In the genomic region with DNA sequence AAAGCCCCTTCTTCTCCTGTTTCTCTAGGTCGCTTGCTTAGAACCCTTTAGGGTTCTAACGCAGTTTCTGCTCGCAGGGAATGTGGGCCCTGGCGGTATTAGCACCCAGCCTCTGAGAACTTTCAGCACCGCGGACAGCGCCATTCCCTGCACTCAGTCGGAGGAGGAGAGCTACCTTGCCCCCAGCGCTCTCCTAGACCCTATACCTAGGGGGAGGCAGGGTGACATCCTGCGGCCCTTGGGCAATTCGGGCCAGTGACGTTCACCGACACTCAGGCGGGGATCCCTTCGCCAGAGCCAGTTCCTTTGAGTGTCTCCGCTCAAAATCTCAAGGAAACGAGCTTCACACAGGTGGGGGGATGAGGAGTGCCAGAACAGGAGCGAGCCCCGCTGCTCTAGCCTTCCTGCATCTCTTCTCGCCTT, we compare ENCODE assay signal across 8 cellular contexts. TPM values are rescaled to one million over a fixed set of nuclear protein-coding genes. Genes with fewer than 3 reads are reported as not detected.
A peak's percentile ranks its signal among the peaks of the same experiment; 100 is the strongest.
DNase-seq lines count a peak whose midpoint lies in the region; ATAC-seq and TF ChIP-seq lines count a peak whose summit lies in the region.

No MANE protein-coding gene starts in this region.

- peaks cover 3% of the 10 kb centered on the region for H3K9me3 Mint-ChIP-seq in stimulated activated effector memory CD8-positive, alpha-beta T cell treated with anti-CD3 and anti-CD28 coated beads, Interleukin-12 subunit alpha, Interleukin-12 subunit beta, amount 100 ng/mL, for 72 hours

- no peaks in the 10 kb centered on the region for H3K4me1 Mint-ChIP-seq in stimulated activated effector memory CD8-positive, alpha-beta T cell treated with anti-CD3 and anti-CD28 coated beads, Interleukin-12 subunit alpha, Interleukin-12 subunit beta, amount 100 ng/mL, for 72 hours

- WGBS in right lobe of liver (ENCODE audit: insufficient coverage, low coverage, low lambda C conversion rate, missing lambda C conversion rate), result 0% methylated on average over 9 of the region's 20 CpGs

- no peak for TF ChIP-seq CTCF in right lobe of liver (IDR thresholded peaks at IDR 0.05)

- TF ChIP-seq POLR2A in right lobe of liver (IDR thresholded peaks at IDR 0.05), result no peak

- H3K27ac ChIP-seq in right lobe of liver, result no peak overlapping the region

- no peaks in the 10 kb centered on the region for H3K36me3 ChIP-seq in right lobe of liver

- H3K4me3 Mint-ChIP-seq in stimulated activated effector memory CD8-positive, alpha-beta T cell treated with anti-CD3 and anti-CD28 coated beads, Interleukin-12 subunit alpha, Interleukin-12 subunit beta, amount 100 ng/mL, for 72 hours, result no peak overlapping the region

- ATAC-seq in right lobe of liver (peak; percentile 73 to 85 (median 81)), HG03571 (IDR thresholded peaks at IDR 0.05; ENCODE audit: unreplicated experiment) (no peak)
- ATAC-seq in stimulated activated effector memory CD8-positive, alpha-beta T cell treated with anti-CD3 and anti-CD28 coated beads, Interleukin-12 subunit alpha, Interleukin-12 subunit beta, amount 100 ng/mL, for 72 hours, result no peak

- H3K36me3 Mint-ChIP-seq in stimulated activated effector memory CD8-positive, alpha-beta T cell treated with anti-CD3 and anti-CD28 coated beads, Interleukin-12 subunit alpha, Interleukin-12 subunit beta, amount 100 ng/mL, for 72 hours, result no peaks in the 10 kb centered on the region

- peaks cover 0 to 14% of the 10 kb centered on the region in 2 donors for H3K27me3 ChIP-seq in right lobe of liver

- H3K9me3 ChIP-seq in right lobe of liver, result no peaks in the 10 kb centered on the region

- no peak overlapping the region for H3K27ac Mint-ChIP-seq in stimulated activated effector memory CD8-positive, alpha-beta T cell treated with anti-CD3 and anti-CD28 coated beads, Interleukin-12 subunit alpha, Interleukin-12 subunit beta, amount 100 ng/mL, for 72 hours

- intact Hi-C loops in right lobe of liver (cut with DNase I), result no loop called here

- H3K4me3 ChIP-seq in right lobe of liver, result no peak overlapping the region

- H3K4me1 ChIP-seq in right lobe of liver, result peaks cover 0 to 13% (median 0%) of the 10 kb centered on the region in 4 donors

- DNase-seq in DMS153 (lab: John Stamatoyannopoulos, UW) (peak; percentile 41), HuH-7.5 (ENCODE audit: low spot score) (peak; percentile 77), ecto neural progenitor cell (ENCODE audit: low spot score) (peak; percentile 89), right lobe of liver (peak; percentile 62 to 74 (median 68)), NCI-H1092 (lab: John Stamatoyannopoulos, UW) (no peak)
- DNase-seq in activated CD4-positive, alpha-beta T cell treated with anti-CD3 and anti-CD28 coated beads for 4 hours, result peak; percentile 4 to 8
- peak; percentile 15 to 59 for DNase-seq in stimulated activated effector memory CD8-positive, alpha-beta T cell treated with anti-CD3 and anti-CD28 coated beads, Interleukin-12 subunit alpha, Interleukin-12 subunit beta, amount 100 ng/mL, for 72 hours (ENCODE audit: low spot score in 2 of 2)

RNA-seq across cellular contexts. Expression of gene SLC7A14, which starts 1.3 kb away (rescaled TPM):
- under 1 TPM in 2 of 6 experiments, not detected in 4; 0.05 to 0.11 TPM for total RNA-seq in right lobe of liver

Comparison
In these comparisons a context has a peak if more than half of its experiments do, and no peak if none do; other contexts are left out.
1. ATAC-seq: peak in right lobe of liver (4 of 4); none in stimulated activated effector memory CD8-positive, alpha-beta T cell treated with anti-CD3 and anti-CD28 coated beads, Interleukin-12 subunit alpha, Interleukin-12 subunit beta, amount 100 ng/mL, for 72 hours (single experiment) and HG03571 (single experiment).